Comparison of ENCODE assay signal across 8 cellular contexts in genomic region chr1:153774780-153775431, GRCh38. TPM values are rescaled to one million over a fixed set of nuclear protein-coding genes. Genes with fewer than 3 reads are reported as not detected.
DNase-seq lines count a peak whose midpoint lies in the region; ATAC-seq, FAIRE-seq and TF ChIP-seq lines count a peak whose summit lies in the region.

Gene SLC27A3, plus strand, starts transcription at chr1:153775407. Its CDS starts 91 bp downstream, at chr1:153775498.

- TF ChIP-seq CTCF in Caco-2 (IDR thresholded peaks at IDR 0.05; ENCODE audit: insufficient read depth in 1 of 2, low read depth in 1 of 2, low read length in 1 of 2, severe bottlenecking in 1 of 2, unreplicated experiment in 1 of 2) (no peak), neural cell (IDR thresholded peaks at IDR 0.05; ENCODE audit: poor library complexity, severe bottlenecking) (no peak)

- H3K27me3 ChIP-seq in Caco-2 (replicated peaks; ENCODE audit: control insufficient read depth, insufficient read depth, low read length) (no peaks in the 10 kb centered on the region), neural cell (ENCODE audit: insufficient read depth, low read depth, low read length) (no peaks in the 10 kb centered on the region)

- TF ChIP-seq RAD21 in neural cell (conservative IDR thresholded peaks at IDR 0.05), result no peak

- no peaks in the 10 kb centered on the region for H3K9me2 ChIP-seq in neural cell (ENCODE audit: insufficient read depth, low read length)

- peak; percentile 62 to 65 for DNase-seq in Caco-2
- peak; percentile 45 for DNase-seq in NCI-H1417 treated with DMSO at 0.1 percent for 48 hours (lab: John Stamatoyannopoulos, UW)
- no peak for DNase-seq in activated T-helper 2 cell treated with anti-CD3 and anti-CD28 coated beads, Interferon-gamma antibody, Interleukin-2, Interleukin-4, amounts not matched to agents 10 μg/mL and 5 μg/mL and 100 μg/mL, durations not matched to agents 14 hours and 24 hours and 36 hours (ENCODE audit: low spot score)
- DNase-seq in frontal cortex (ENCODE audit: low spot score in 2 of 2), result peak; percentile 75 to 76
- no peak for DNase-seq in AML-193 (lab: John Stamatoyannopoulos, UW)

- H3K27ac ChIP-seq in neural cell (ENCODE audit: low read length), result peak within 1 kb of the TSS; percentile 75

- peak within 1 kb of the TSS; percentile 82 for H3K4me2 ChIP-seq in neural cell (ENCODE audit: low read length)

- peak within 1 kb of the TSS; percentile 55 for H3K4me3 ChIP-seq in Caco-2 (ENCODE audit: low read depth, low read length)
- peak within 1 kb of the TSS; percentile 94 for H3K4me3 ChIP-seq in neural cell (ENCODE audit: low read length)

- FAIRE-seq in frontal cortex (lab: Jason Lieb, UNC), result no peak

- ATAC-seq in GM21423 (IDR thresholded peaks at IDR 0.05; ENCODE audit: unreplicated experiment) (peak; percentile 10), HG02970 (IDR thresholded peaks at IDR 0.05; ENCODE audit: low FRiP score, unreplicated experiment) (no peak)

- TF ChIP-seq EP300 in neural cell (conservative IDR thresholded peaks at IDR 0.05; ENCODE audit: poor library complexity, severe bottlenecking), result no peak

- peaks cover 3% of the 10 kb centered on the region for H3K4me1 Mint-ChIP-seq in Caco-2 (ENCODE audit: low read depth, unreplicated experiment)
- peaks cover 24% of the 10 kb centered on the region for H3K4me1 Mint-ChIP-seq in activated T-helper 2 cell treated with anti-CD3 and anti-CD28 coated beads, Interferon-gamma antibody, Interleukin-2, Interleukin-4, amounts not matched to agents 10 μg/mL and 5 μg/mL and 100 μg/mL, durations not matched to agents 14 hours and 24 hours and 36 hours (ENCODE audit: low read depth)

- POLR2A ChIA-PET in Caco-2 (lab: Charles Lee), result interaction anchor here (0.7 to 1.8 kb wide), 6 partner anchors 9 to 216 kb away, joined by 3 to 11 read pairs (median 7); partner anchors contain the start of genes CREB3L4, INTS3, RPS27 and S100A13

- H3K79me2 ChIP-seq in neural cell (replicated peaks; ENCODE audit: insufficient read depth, low read length), result no peaks in the 10 kb centered on the region

- no peaks in the 10 kb centered on the region for H3F3A ChIP-seq in neural cell (ENCODE audit: insufficient read depth, low read length, poor library complexity, severe bottlenecking)

- CTCF ChIA-PET in Caco-2 (lab: Charles Lee), result interaction anchor here (0.6 to 2.4 kb wide), 7 partner anchors 18 to 264 kb away, joined by 3 to 7 read pairs (median 4); partner anchors contain the start of genes CREB3L4 and S100A13

- H3K4me3 Mint-ChIP-seq in Caco-2 (ENCODE audit: unreplicated experiment), result peak within 1 kb of the TSS; percentile 82
- peak within 1 kb of the TSS; percentile 77 for H3K4me3 Mint-ChIP-seq in activated T-helper 2 cell treated with anti-CD3 and anti-CD28 coated beads, Interferon-gamma antibody, Interleukin-2, Interleukin-4, amounts not matched to agents 10 μg/mL and 5 μg/mL and 100 μg/mL, durations not matched to agents 14 hours and 24 hours and 36 hours (ENCODE audit: low read depth)

- no peaks in the 10 kb centered on the region for H3K27me3 Mint-ChIP-seq in Caco-2 (ENCODE audit: insufficient read depth, unreplicated experiment)
- H3K27me3 Mint-ChIP-seq in activated T-helper 2 cell treated with anti-CD3 and anti-CD28 coated beads, Interferon-gamma antibody, Interleukin-2, Interleukin-4, amounts not matched to agents 10 μg/mL and 5 μg/mL and 100 μg/mL, durations not matched to agents 14 hours and 24 hours and 36 hours (ENCODE audit: low read depth), result no peaks in the 10 kb centered on the region

- H4K20me1 ChIP-seq in neural cell (ENCODE audit: insufficient read depth), result no peaks in the 10 kb centered on the region

- H3K36me3 ChIP-seq in Caco-2 (ENCODE audit: control insufficient read depth, insufficient read depth, low read length) (peaks cover 3% of the 10 kb centered on the region; the same call in 1 of the 2 replicates), neural cell (ENCODE audit: insufficient read depth, low read length) (no peaks in the 10 kb centered on the region)

- H2AFZ ChIP-seq in neural cell (ENCODE audit: low read depth, low read length), result peak within 1 kb of the TSS; percentile 56

- no TSS peak for BruUV-seq in Caco-2 (replicated peaks; lab: Mats Ljungman, UMichigan)

- no peaks in the 10 kb centered on the region for H3K9me3 ChIP-seq in Caco-2
- no peaks in the 10 kb centered on the region for H3K9me3 ChIP-seq in neural cell (ENCODE audit: low read length)

- peak within 1 kb of the TSS; percentile 89 for H3K9ac ChIP-seq in neural cell (ENCODE audit: low read length)

- H3K36me3 Mint-ChIP-seq in Caco-2 (ENCODE audit: insufficient read depth, unreplicated experiment), result peaks cover 33% of the 10 kb centered on the region
- H3K36me3 Mint-ChIP-seq in activated T-helper 2 cell treated with anti-CD3 and anti-CD28 coated beads, Interferon-gamma antibody, Interleukin-2, Interleukin-4, amounts not matched to agents 10 μg/mL and 5 μg/mL and 100 μg/mL, durations not matched to agents 14 hours and 24 hours and 36 hours (ENCODE audit: low read depth), result peaks cover 39% of the 10 kb centered on the region

- peaks cover 11% of the 10 kb centered on the region for H3K4me1 ChIP-seq in Caco-2

- intact Hi-C loops in Caco-2 (cut with micrococcal nuclease; ENCODE audit: unreplicated experiment), result loop anchor here (10.0 kb wide), 1 partner anchor 260 kb away; no protein-coding TSS in a partner anchor
- intact Hi-C loops in activated T-helper 2 cell treated with anti-CD3 and anti-CD28 coated beads, Interferon-gamma antibody, Interleukin-2, Interleukin-4, amounts not matched to agents 10 μg/mL and 5 μg/mL and 100 μg/mL, durations not matched to agents 14 hours and 24 hours and 36 hours (cut with micrococcal nuclease), result no loop called here

- no peaks in the 10 kb centered on the region for H3K9me3 Mint-ChIP-seq in Caco-2 (ENCODE audit: unreplicated experiment)
- no peaks in the 10 kb centered on the region for H3K9me3 Mint-ChIP-seq in activated T-helper 2 cell treated with anti-CD3 and anti-CD28 coated beads, Interferon-gamma antibody, Interleukin-2, Interleukin-4, amounts not matched to agents 10 μg/mL and 5 μg/mL and 100 μg/mL, durations not matched to agents 14 hours and 24 hours and 36 hours

- H3K27ac Mint-ChIP-seq in Caco-2 (ENCODE audit: unreplicated experiment), result peak within 1 kb of the TSS; percentile 59
- H3K27ac Mint-ChIP-seq in activated T-helper 2 cell treated with anti-CD3 and anti-CD28 coated beads, Interferon-gamma antibody, Interleukin-2, Interleukin-4, amounts not matched to agents 10 μg/mL and 5 μg/mL and 100 μg/mL, durations not matched to agents 14 hours and 24 hours and 36 hours, result peak within 1 kb of the TSS; percentile 58

TF ChIP-seq in neural cell, 6 proteins besides CTCF, POLR2A, EP300 and RAD21:
- TF ChIP-seq POLR2AphosphoS5 (IDR thresholded peaks at IDR 0.05) (no peak), TAF1 (IDR thresholded peaks at IDR 0.05; ENCODE audit: low read depth) (no peak), REST (IDR thresholded peaks at IDR 0.05; ENCODE audit: borderline replicate concordance) (no peak), SMC3 (conservative IDR thresholded peaks at IDR 0.05; ENCODE audit: poor library complexity) (no peak), MXI1 (conservative IDR thresholded peaks at IDR 0.05; ENCODE audit: poor library complexity, severe bottlenecking) (no peak), EZH2 (IDR thresholded peaks at IDR 0.05; ENCODE audit: borderline replicate concordance, insufficient read depth, low read length, poor library complexity, severe bottlenecking) (no peak)

RNA-seq across cellular contexts. Expression of gene SLC27A3, which starts in this region (rescaled TPM):
- total RNA-seq in Caco-2 (2022) (22.8 and 27.2 TPM in 2 replicates), frontal cortex (14.7 TPM)
- 11.5 and 13.7 TPM in 2 replicates for total RNA-seq in activated T-helper 2 cell treated with anti-CD3 and anti-CD28 coated beads, Interferon-gamma antibody, Interleukin-2, Interleukin-4, amounts not matched to agents 10 μg/mL and 5 μg/mL and 100 μg/mL, durations not matched to agents 14 hours and 24 hours and 36 hours
- 30.6 and 38.2 TPM in 2 replicates for polyA plus RNA-seq in neural cell
- polyA minus RNA-seq in neural cell, result 9.1 and 11.2 TPM in 2 replicates

Comparison
In these comparisons a context has a peak if more than half of its experiments do, and no peak if none do; other contexts are left out.
1. DNase-seq: peak in Caco-2 (2 of 2), NCI-H1417 treated with DMSO at 0.1 percent for 48 hours (single experiment) and frontal cortex (2 of 2); none in activated T-helper 2 cell treated with anti-CD3 and anti-CD28 coated beads, Interferon-gamma antibody, Interleukin-2, Interleukin-4, amounts not matched to agents 10 μg/mL and 5 μg/mL and 100 μg/mL, durations not matched to agents 14 hours and 24 hours and 36 hours (single experiment) and AML-193 (0 of 2).